12 cellular contexts compared by ENCODE assay signal in genomic region chr14:103889313-103890051, GRCh38. TPM values are rescaled to one million over a fixed set of nuclear protein-coding genes. Genes with fewer than 3 reads are reported as not detected.
DNase-seq lines count a peak whose midpoint lies in the region; ATAC-seq and TF ChIP-seq lines count a peak whose summit lies in the region.
"Had no signal": no experiment of that assay in that cellular context is flagged by ENCODE, and none has a peak within 500 bp of the region (broad histone marks: within the 10 kb centered on the region; RNA-seq: fewer than 3 reads in every experiment).

No MANE protein-coding gene starts in this region.

- DNase-seq in adipocyte (ENCODE audit: low read depth) (peak; percentile 47), right cardiac atrium (peak in 1 of 3 donors; percentile 70), D341Med (ENCODE audit: low spot score) (no peak), amygdala (lab: John Stamatoyannopoulos, UW) (no peak)
- DNase-seq in activated CD4-positive, alpha-beta T cell treated with anti-CD3 and anti-CD28 coated beads for 48 hours, result no peak
- DNase-seq: DND-41, NCI-H2029 treated with DMSO at 0.1 percent for 48 hours had no signal

- H3K36me3 ChIP-seq in HEK293 (ENCODE audit: control insufficient read depth in 2 of 2, insufficient read depth in 1 of 2, low read length in 2 of 2) (no peaks in the 10 kb centered on the region), adipocyte (ENCODE audit: control insufficient read depth, insufficient read depth, low read length, severe bottlenecking) (no peaks in the 10 kb centered on the region), subcutaneous abdominal adipose tissue (ENCODE audit: control insufficient read depth in 5 of 5, insufficient read depth in 5 of 5, low read length in 5 of 5) (no peaks in the 10 kb centered on the region)
- H3K36me3 ChIP-seq: gastroesophageal sphincter had no signal

- H3K9me3 ChIP-seq in HEK293 (ENCODE audit: control insufficient read depth, insufficient read depth, low read depth, low read length) (no peaks in the 10 kb centered on the region), adipocyte (ENCODE audit: control insufficient read depth, low read length) (no peaks in the 10 kb centered on the region), right cardiac atrium (ENCODE audit: control insufficient read depth, low read length) (no peaks in the 10 kb centered on the region), subcutaneous abdominal adipose tissue (ENCODE audit: control insufficient read depth in 5 of 5, low read length in 5 of 5) (no peaks in the 10 kb centered on the region)
- H3K9me3 ChIP-seq: gastroesophageal sphincter had no signal

- H3K27me3 ChIP-seq in adipocyte (replicated peaks; ENCODE audit: control insufficient read depth, insufficient read depth, low read length), result peaks cover 20% of the 10 kb centered on the region
- no peaks in the 10 kb centered on the region for H3K27me3 ChIP-seq in right cardiac atrium (ENCODE audit: control insufficient read depth, insufficient read depth)
- H3K27me3 ChIP-seq in subcutaneous abdominal adipose tissue (ENCODE audit: control insufficient read depth in 5 of 5, insufficient read depth in 4 of 5, low read length in 5 of 5), result peaks cover 2 to 11% (median 9%) of the 10 kb centered on the region in 5 donors
- H3K27me3 ChIP-seq: gastroesophageal sphincter had no signal

- 59% methylated on average over 31 of the region's 31 CpGs for WGBS in right cardiac atrium

- intact Hi-C loops in right cardiac atrium (cut with DNase I), result no loop called here

- no peak overlapping the region for H3K4me3 ChIP-seq in HEK293 (ENCODE audit: low read depth, low read length)
- no peak overlapping the region for H3K4me3 ChIP-seq in adipocyte (ENCODE audit: low read length)
- H3K4me3 ChIP-seq in right cardiac atrium (ENCODE audit: low read length), result no peak overlapping the region
- peak overlapping the region in 2 of 5 donors; percentile 14 to 24 for H3K4me3 ChIP-seq in subcutaneous abdominal adipose tissue (ENCODE audit: low read depth in 1 of 5, low read length in 5 of 5)
- H3K4me3 ChIP-seq: gastroesophageal sphincter had no signal

- ATAC-seq in right cardiac atrium (peak; percentile 14 to 41), HG02870 (IDR thresholded peaks at IDR 0.05; ENCODE audit: unreplicated experiment) (no peak)
- ATAC-seq: gastroesophageal sphincter had no signal

- H3K4me1 ChIP-seq in HEK293 (ENCODE audit: control insufficient read depth, insufficient read depth, low read length), result no peaks in the 10 kb centered on the region; the same call in 1 of the 2 replicates
- H3K4me1 ChIP-seq in adipocyte (ENCODE audit: control insufficient read depth, insufficient read depth, low read length), result peaks cover 13% of the 10 kb centered on the region
- H3K4me1 ChIP-seq in right cardiac atrium (ENCODE audit: control insufficient read depth, insufficient read depth, low read length), result no peaks in the 10 kb centered on the region
- H3K4me1 ChIP-seq in subcutaneous abdominal adipose tissue (ENCODE audit: control insufficient read depth in 5 of 5, insufficient read depth in 5 of 5, low read length in 5 of 5), result peaks cover 5 to 26% (median 18%) of the 10 kb centered on the region in 5 donors
- H3K4me1 ChIP-seq: gastroesophageal sphincter had no signal

- no peak for TF ChIP-seq CTCF in HEK293 (tag by site-specific recombination; IDR thresholded peaks at IDR 0.05)

- POLR2A ChIA-PET in HEK293 (lab: Yijun Ruan, JAX), result no interaction called here

- H3K27ac ChIP-seq in HEK293 (ENCODE audit: extremely low read depth, low read depth, low read length) (no peak overlapping the region), right cardiac atrium (ENCODE audit: low read length) (no peak overlapping the region), subcutaneous abdominal adipose tissue (ENCODE audit: low read depth, low read length) (peak overlapping the region; percentile 23)
- H3K27ac ChIP-seq: gastroesophageal sphincter, VCaP had no signal

- CTCF ChIA-PET in HEK293 (lab: Yijun Ruan, JAX), result interaction anchor here (0.9 to 2.0 kb wide), 3 partner anchors 10 to 81 kb away, joined by 3 to 13 read pairs (median 3); no protein-coding TSS in a partner anchor

- no peak overlapping the region for H3K9ac ChIP-seq in adipocyte (ENCODE audit: low read length)
- no peak overlapping the region for H3K9ac ChIP-seq in subcutaneous abdominal adipose tissue (ENCODE audit: low read length in 5 of 5)

TF ChIP-seq in HEK293, 187 proteins besides CTCF, POLR2A, EP300 and RAD21:
- no peak for TF ChIP-seq ZNF10 (tag by site-specific recombination; IDR thresholded peaks at IDR 0.05)
- TF ChIP-seq SP2 (tag by site-specific recombination; IDR thresholded peaks at IDR 0.05), result peak; percentile 48
- 0 out of 2 replicates have a peak, but pooled peaks have one; percentile 30 for TF ChIP-seq PATZ1 (tag by site-specific recombination; IDR thresholded peaks at IDR 0.05)
- TF ChIP-seq ZNF211 (tag by site-specific recombination; IDR thresholded peaks at IDR 0.05; ENCODE audit: low read depth), result no peak
- TF ChIP-seq KLF10 (tag by site-specific recombination; IDR thresholded peaks at IDR 0.05), result 0 out of 2 replicates have a peak, but pooled peaks have one; percentile 21
- no peak for TF ChIP-seq KLF9 (tag by site-specific recombination; IDR thresholded peaks at IDR 0.05; ENCODE audit: low read depth)
- TF ChIP-seq BCL11A (tag by site-specific recombination; IDR thresholded peaks at IDR 0.05; ENCODE audit: low read depth), result no peak
- TF ChIP-seq ZNF626 (tag by site-specific recombination; IDR thresholded peaks at IDR 0.05), result no peak
- TF ChIP-seq ZSCAN18 (tag by site-specific recombination; IDR thresholded peaks at IDR 0.05), result no peak
- peak; percentile 95 for TF ChIP-seq ZFHX2 (tag by site-specific recombination; conservative IDR thresholded peaks at IDR 0.05)
- no peak for TF ChIP-seq HOXC10 (CRISPR knock-in tag; IDR thresholded peaks at IDR 0.05)
- TF ChIP-seq ZIC2 (tag by site-specific recombination; IDR thresholded peaks at IDR 0.05), result peak; percentile 21; the same call in 1 of the 2 replicates
- peak; percentile 92 for TF ChIP-seq EGR2 (tag by site-specific recombination; IDR thresholded peaks at IDR 0.05; ENCODE audit: low read depth)
- no peak for TF ChIP-seq ZBTB21 (tag by site-specific recombination; IDR thresholded peaks at IDR 0.05)
- no peak for TF ChIP-seq ZNF76 (tag by site-specific recombination; IDR thresholded peaks at IDR 0.05; ENCODE audit: borderline replicate concordance, low read depth)

RNA-seq across cellular contexts. Expression of gene TDRD9, which starts 38.8 kb away (rescaled TPM):
- total RNA-seq in right cardiac atrium, result 10 to 100 TPM in 2 of 4 donors, 1 to 10 TPM in 2; 8.3 to 20.2 (median 12.9) TPM
- 10.7 TPM for polyA plus RNA-seq in right cardiac atrium

RNA-seq across cellular contexts. Expression of gene PPP1R13B, which starts 42.1 kb away (rescaled TPM):
- 100 to 1,000 TPM; 102 to 158 (median 117) TPM for total RNA-seq in right cardiac atrium
- polyA plus RNA-seq in right cardiac atrium, result 50.1 TPM

RNA-seq across cellular contexts. Expression of gene RD3L, which starts 52.8 kb away (rescaled TPM):
- total RNA-seq in right cardiac atrium, result 10 to 100 TPM; 11.2 to 32.1 (median 23.4) TPM
- polyA plus RNA-seq in right cardiac atrium, result 39.6 TPM
- total RNA-seq: gastroesophageal sphincter had no signal
